Comparison of ENCODE assay signal across 37 cellular contexts in genomic region chr11:66493124-66493523, GRCh38. TPM values are rescaled to one million over a fixed set of nuclear protein-coding genes. Genes with fewer than 3 reads are reported as not detected.
"Had no signal": no experiment of that assay in that cellular context is flagged by ENCODE, and none has a peak within 500 bp of the region (broad histone marks: within the 10 kb centered on the region; RNA-seq: fewer than 3 reads in every experiment).

No MANE protein-coding gene starts in this region.

- H3K4me1 Mint-ChIP-seq: activated CD4-positive, alpha-beta memory T cell treated with anti-CD3 and anti-CD28 coated beads, Interleukin-2, amount 10 ng/mL, durations not matched to agents 7 days and 5 days; activated CD4-positive, alpha-beta T cell treated with anti-CD3 and anti-CD28 coated beads, Interleukin-2, amount 10 ng/mL, durations not matched to agents 24 days and 14 days; activated T-helper 17 cell treated with anti-CD3 and anti-CD28 coated beads, Interleukin-2, amount 50 U/mL, for 72 hours; immature natural killer cell; stimulated activated effector memory CD8-positive, alpha-beta T cell treated with anti-CD3 and anti-CD28 coated beads, Interleukin-12 subunit alpha, Interleukin-12 subunit beta, amount 100 ng/mL, for 72 hours had no signal

- H3K4me3 ChIP-seq: gastroesophageal sphincter, left lung, lower lobe of right lung, pancreas, prostate gland, skin epidermis, thyroid gland, upper lobe of left lung, vagina had no signal

- H3K27me3 ChIP-seq: brain microvascular endothelial cell, gastroesophageal sphincter, left lung, pancreas, thyroid gland, upper lobe of left lung, vagina had no signal

- H3K36me3 Mint-ChIP-seq: natural killer cell treated with Interleukin-12 subunit alpha and Interleukin-12 subunit beta and Interleukin-15 and Interleukin-18, amount 100 ng/mL, for 72 hours had no signal

- H3K4me3 Mint-ChIP-seq: activated CD4-positive, alpha-beta memory T cell treated with anti-CD3 and anti-CD28 coated beads, Interleukin-2, amount 10 ng/mL, durations not matched to agents 7 days and 5 days; activated CD4-positive, alpha-beta T cell treated with anti-CD3 and anti-CD28 coated beads, Interleukin-2, amount 10 ng/mL, durations not matched to agents 24 days and 14 days; activated T-cell treated with anti-CD3 and anti-CD28 coated beads, Interleukin-2, amount 50 U/mL, for 4 hours; activated T-helper 17 cell treated with anti-CD3 and anti-CD28 coated beads, Interleukin-2, amount 50 U/mL, for 72 hours; effector memory CD8-positive, alpha-beta T cell; immature natural killer cell; natural killer cell treated with Interleukin-12 subunit alpha and Interleukin-12 subunit beta and Interleukin-15 and Interleukin-18, amount 100 ng/mL, for 72 hours; stimulated activated effector memory CD8-positive, alpha-beta T cell treated with anti-CD3 and anti-CD28 coated beads, Interleukin-12 subunit alpha, Interleukin-12 subunit beta, amount 100 ng/mL, for 72 hours; stimulated activated naive CD8-positive, alpha-beta T cell treated with anti-CD3 and anti-CD28 coated beads, Interleukin-15, amount 100 ng/mL, for 72 hours; T-helper 1 cell treated with Interleukin-12 subunit alpha and Interleukin-12 subunit beta and Interleukin-4 antibody, amounts not matched to agents 30 μg/mL and 1 μg/mL, for 36 hours had no signal

- H3K27ac ChIP-seq: brain microvascular endothelial cell, gastroesophageal sphincter, left lung, lower lobe of right lung, pancreas, prostate gland, skin epidermis, thyroid gland, upper lobe of left lung, vagina, VCaP had no signal

- H3K9me3 Mint-ChIP-seq: activated CD4-positive, alpha-beta memory T cell treated with anti-CD3 and anti-CD28 coated beads, Interleukin-2, amount 10 ng/mL, durations not matched to agents 7 days and 5 days; activated CD4-positive, alpha-beta T cell treated with anti-CD3 and anti-CD28 coated beads, Interleukin-2, amount 10 ng/mL, durations not matched to agents 24 days and 14 days; activated T-cell treated with anti-CD3 and anti-CD28 coated beads, Interleukin-2, amount 50 U/mL, for 4 hours; activated T-helper 17 cell treated with anti-CD3 and anti-CD28 coated beads, Interleukin-2, amount 50 U/mL, for 72 hours; effector memory CD8-positive, alpha-beta T cell; immature natural killer cell; natural killer cell treated with Interleukin-12 subunit alpha and Interleukin-12 subunit beta and Interleukin-15 and Interleukin-18, amount 100 ng/mL, for 72 hours; stimulated activated effector memory CD8-positive, alpha-beta T cell treated with anti-CD3 and anti-CD28 coated beads, Interleukin-12 subunit alpha, Interleukin-12 subunit beta, amount 100 ng/mL, for 72 hours; stimulated activated naive CD8-positive, alpha-beta T cell treated with anti-CD3 and anti-CD28 coated beads, Interleukin-15, amount 100 ng/mL, for 72 hours; T-helper 1 cell treated with Interleukin-12 subunit alpha and Interleukin-12 subunit beta and Interleukin-4 antibody, amounts not matched to agents 30 μg/mL and 1 μg/mL, for 36 hours had no signal

- H3K4me1 ChIP-seq: gastroesophageal sphincter, left lung, lower lobe of right lung, pancreas, prostate gland, thyroid gland, upper lobe of left lung, vagina had no signal

- H3K27me3 Mint-ChIP-seq: activated CD4-positive, alpha-beta memory T cell treated with anti-CD3 and anti-CD28 coated beads, Interleukin-2, amount 10 ng/mL, durations not matched to agents 7 days and 5 days; activated CD4-positive, alpha-beta T cell treated with anti-CD3 and anti-CD28 coated beads, Interleukin-2, amount 10 ng/mL, durations not matched to agents 24 days and 14 days; activated T-helper 17 cell treated with anti-CD3 and anti-CD28 coated beads, Interleukin-2, amount 50 U/mL, for 72 hours; effector memory CD8-positive, alpha-beta T cell; natural killer cell treated with Interleukin-12 subunit alpha and Interleukin-12 subunit beta and Interleukin-15 and Interleukin-18, amount 100 ng/mL, for 72 hours; stimulated activated naive CD8-positive, alpha-beta T cell treated with anti-CD3 and anti-CD28 coated beads, Interleukin-15, amount 100 ng/mL, for 72 hours had no signal

- DNase-seq: activated CD4-positive, alpha-beta memory T cell treated with anti-CD3 and anti-CD28 coated beads, Interleukin-2, amount 10 ng/mL, durations not matched to agents 7 days and 5 days; activated CD4-positive, alpha-beta T cell treated with anti-CD3 and anti-CD28 coated beads, Interleukin-2, amount 10 ng/mL, durations not matched to agents 24 days and 14 days; activated CD4-positive, CD25-positive, alpha-beta regulatory T cell treated with anti-CD3 and anti-CD28 coated beads, Interleukin-2, amount 50 U/mL, for 72 hours; activated gamma-delta T cell treated with Interleukin-2 at 50 U/mL for 16 hours; activated naive CD4-positive, alpha-beta T cell treated with anti-CD3 and anti-CD28 coated beads, Interleukin-2, amount 50 U/mL, for 16 hours; activated T-cell treated with anti-CD3 and anti-CD28 coated beads, Interleukin-2, amount 50 U/mL, for 4 hours; amniotic stem cell; brain microvascular endothelial cell; cortex of kidney; effector memory CD8-positive, alpha-beta T cell; head of caudate nucleus; hypothalamus; immature natural killer cell; left lung; lower lobe of right lung; mesenchymal stem cell; retina; stimulated activated CD4-positive, alpha-beta T cell treated with anti-CD3 and anti-CD28 coated beads, Interleukin-4, amount 100 ng/mL, for 24 hours; stimulated activated naive CD8-positive, alpha-beta T cell treated with anti-CD3 and anti-CD28 coated beads, Interleukin-15, amount 100 ng/mL, for 72 hours; T-helper 9 cell; thyroid gland; upper lobe of left lung had no signal

- H3K27ac Mint-ChIP-seq: activated CD4-positive, alpha-beta memory T cell treated with anti-CD3 and anti-CD28 coated beads, Interleukin-2, amount 10 ng/mL, durations not matched to agents 7 days and 5 days; activated CD4-positive, alpha-beta T cell treated with anti-CD3 and anti-CD28 coated beads, Interleukin-2, amount 10 ng/mL, durations not matched to agents 24 days and 14 days; activated T-helper 17 cell treated with anti-CD3 and anti-CD28 coated beads, Interleukin-2, amount 50 U/mL, for 72 hours; immature natural killer cell; natural killer cell treated with Interleukin-12 subunit alpha and Interleukin-12 subunit beta and Interleukin-15 and Interleukin-18, amount 100 ng/mL, for 72 hours; stimulated activated effector memory CD8-positive, alpha-beta T cell treated with anti-CD3 and anti-CD28 coated beads, Interleukin-12 subunit alpha, Interleukin-12 subunit beta, amount 100 ng/mL, for 72 hours; T-helper 1 cell treated with Interleukin-12 subunit alpha and Interleukin-12 subunit beta and Interleukin-4 antibody, amounts not matched to agents 30 μg/mL and 1 μg/mL, for 36 hours had no signal

- H3K9me3 ChIP-seq: gastroesophageal sphincter, left lung, lower lobe of right lung, pancreas, prostate gland, thyroid gland, upper lobe of left lung, vagina had no signal

RNA-seq across cellular contexts. Expression of gene ACTN3, which starts 53.6 kb away (rescaled TPM):
- total RNA-seq: astrocyte, cerebellum, fibroblast of villous mesenchyme, gastroesophageal sphincter, kidney epithelial cell, prostate gland, vagina had no signal
- polyA plus RNA-seq: fibroblast of lung had no signal
